In the genomic region with DNA sequence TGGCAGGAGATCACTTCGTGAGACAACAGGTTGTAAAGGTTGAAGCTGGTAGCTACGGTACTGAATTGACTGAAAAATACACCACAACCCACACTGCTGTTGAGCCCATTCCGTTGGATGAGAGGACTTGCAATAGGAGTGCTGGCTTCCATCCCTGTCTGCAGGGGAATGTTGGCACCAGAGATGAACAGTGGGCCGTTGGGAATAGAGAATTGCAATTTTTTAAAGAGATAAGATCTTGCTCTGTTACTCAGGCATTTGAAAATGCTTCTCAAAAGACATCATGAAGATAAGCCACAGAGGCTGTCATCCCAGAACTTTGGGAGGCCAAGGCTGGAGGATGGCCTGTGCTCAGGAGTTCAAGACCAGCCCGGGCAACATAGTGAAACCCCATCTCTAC, we compare ENCODE assay signal across 19 cellular contexts.
"Had no signal": no experiment of that assay in that cellular context is flagged by ENCODE, and none has a peak within 500 bp of the region (broad histone marks: within the 10 kb centered on the region; RNA-seq: fewer than 3 reads in every experiment).

No MANE protein-coding gene starts in this region.

- H3K4me1 ChIP-seq: gastrocnemius medialis, heart right ventricle had no signal

- ATAC-seq: gastrocnemius medialis; heart right ventricle; naive thymus-derived CD4-positive, alpha-beta T cell; right cardiac atrium; T-helper 17 cell had no signal

- H3K4me3 Mint-ChIP-seq: activated B cell treated with CpG ODN at 0.5 μM for 24 hours, endodermal cell, T-helper 17 cell had no signal

- H3K27me3 ChIP-seq: gastrocnemius medialis, tibial artery had no signal

- DNase-seq: activated B cell treated with CpG ODN at 0.5 μM for 24 hours; activated CD4-positive, alpha-beta T cell treated with anti-CD3 and anti-CD28 coated beads for 48 hours; activated naive CD4-positive, alpha-beta T cell treated with Interleukin-2 at 50 U/mL for 16 hours; dorsolateral prefrontal cortex; endodermal cell; gastrocnemius medialis; heart right ventricle; naive thymus-derived CD4-positive, alpha-beta T cell; occipital lobe; right cardiac atrium; SHP77 treated with DMSO at 0.1 percent for 48 hours; stimulated activated CD4-positive, alpha-beta T cell treated with anti-CD3 and anti-CD28 coated beads, Interleukin-15, amount 100 ng/mL, for 24 hours; stimulated activated CD4-positive, alpha-beta T cell treated with anti-CD3 and anti-CD28 coated beads, Interleukin-4, amount 100 ng/mL, for 24 hours; stimulated activated naive CD4-positive, alpha-beta T cell; T-helper 17 cell; tibial artery had no signal

- H3K27ac Mint-ChIP-seq: activated B cell treated with CpG ODN at 0.5 μM for 24 hours, endodermal cell had no signal

- H3K27ac ChIP-seq: dorsolateral prefrontal cortex, gastrocnemius medialis, heart right ventricle, skin epidermis, tibial artery had no signal

- H3K36me3 ChIP-seq: gastrocnemius medialis, heart right ventricle, tibial artery had no signal

- H3K4me3 ChIP-seq: dorsolateral prefrontal cortex, gastrocnemius medialis, heart right ventricle, lung, skin epidermis, tibial artery had no signal

- H3K27me3 Mint-ChIP-seq: naive thymus-derived CD4-positive, alpha-beta T cell; progenitor cell of endocrine pancreas; T-helper 17 cell had no signal

- H3K9me3 ChIP-seq: gastrocnemius medialis had no signal
